Comparison of ENCODE assay signal across 9 cellular contexts in genomic region chr22:43007519-43008102, GRCh38. TPM values are rescaled to one million over a fixed set of nuclear protein-coding genes. Genes with fewer than 3 reads are reported as not detected.
DNase-seq lines count a peak whose midpoint lies in the region; ATAC-seq and TF ChIP-seq lines count a peak whose summit lies in the region.
"Had no signal": no experiment of that assay in that cellular context is flagged by ENCODE, and none has a peak within 500 bp of the region (broad histone marks: within the 10 kb centered on the region; RNA-seq: fewer than 3 reads in every experiment).

No MANE protein-coding gene starts in this region.

- no peak overlapping the region for H3T11ph ChIP-seq in H9 (ENCODE audit: low read length)

- H4K8ac ChIP-seq in H9 (replicated peaks; ENCODE audit: insufficient read length, low read depth, low read length), result no peak overlapping the region

- H3K27me3 Mint-ChIP-seq in H9 (ENCODE audit: low read depth), result no peaks in the 10 kb centered on the region

- no peak overlapping the region for H3K18ac ChIP-seq in H9 (ENCODE audit: insufficient read length, low read depth, low read length)

- H3K4ac ChIP-seq in H9 (ENCODE audit: low read depth, low read length), result no peak overlapping the region

- H3K9me2 ChIP-seq in SK-N-SH, result no peaks in the 10 kb centered on the region

- H3K9me3 Mint-ChIP-seq in H9, result no peaks in the 10 kb centered on the region

- no peak overlapping the region for H3K56ac ChIP-seq in H9 (ENCODE audit: insufficient read length, low read depth, low read length)

- peaks cover 3 to 9% (median 4%) of the 10 kb centered on the region in 3 experiments; a peak in 6 of 7 replicates for H3K36me3 Mint-ChIP-seq in H9 (ENCODE audit: insufficient read depth in 1 of 3, low read depth in 3 of 3)

- H2AFZ ChIP-seq in H9 (ENCODE audit: low read length) (no peak overlapping the region), SK-N-SH (ENCODE audit: low read depth) (no peak overlapping the region)

- TF ChIP-seq CTCF in H9 (conservative IDR thresholded peaks at IDR 0.05) (no peak), SK-N-SH (IDR thresholded peaks at IDR 0.05) (no peak)

- no peak overlapping the region for H2BK20ac ChIP-seq in H9 (ENCODE audit: low read depth, low read length, poor library complexity, severe bottlenecking)

- no peak for DNase-seq in H9
- no peak for DNase-seq in SK-N-SH
- DNase-seq in Right ventricle myocardium superior, result no peak
- DNase-seq in skeletal muscle cell (ENCODE audit: low read depth), result peak; percentile 37
- DNase-seq in hypothalamus (lab: John Stamatoyannopoulos, UW), result no peak
- DNase-seq in activated CD8-positive, alpha-beta memory T cell treated with anti-CD3 and anti-CD28 coated beads, Interleukin-2, amount 50 U/mL, for 4 hours, result no peak
- DNase-seq: head of caudate nucleus had no signal

- WGBS in H9 (ENCODE audit: extremely low coverage, insufficient read length, low lambda C conversion rate), result no CpG with 5 or more reads among the region's 5 CpGs
- 67% methylated on average over 4 of the region's 5 CpGs for WGBS in SK-N-SH (ENCODE audit: low lambda C conversion rate)

- H3K4me3 ChIP-seq in SK-N-SH (ENCODE audit: low read depth in 2 of 2, low read length in 1 of 2) (no peak overlapping the region), skeletal muscle cell (ENCODE audit: low read depth, low read length) (no peak overlapping the region)

- peak; percentile 53 for ATAC-seq in Right ventricle myocardium superior (ENCODE audit: poor library complexity)
- ATAC-seq in GM21528 (IDR thresholded peaks at IDR 0.05; ENCODE audit: low FRiP score, unreplicated experiment), result no peak

- POLR2A ChIA-PET in SK-N-SH (lab: Yijun Ruan, JAX), result no interaction called here

- H2BK15ac ChIP-seq in H9 (ENCODE audit: low read depth, low read length), result no peak overlapping the region

- H3K27me3 ChIP-seq in H9 (ENCODE audit: insufficient read depth, low read length) (no peaks in the 10 kb centered on the region), SK-N-SH (ENCODE audit: insufficient read depth) (no peaks in the 10 kb centered on the region)

- H4K91ac ChIP-seq in H9 (ENCODE audit: insufficient read length, low read depth, low read length), result no peak overlapping the region

- H3K4me1 ChIP-seq in H9 (ENCODE audit: insufficient read depth, low read length), result peaks cover 5% of the 10 kb centered on the region; the same call in 1 of the 2 replicates
- H3K4me1 ChIP-seq in SK-N-SH (ENCODE audit: control insufficient read depth in 1 of 2, insufficient read depth in 2 of 2, low read depth in 1 of 2, low read length in 1 of 2), result peaks cover 20 to 22% of the 10 kb centered on the region in 2 experiments; a peak in 3 of 4 replicates

- no peak for TF ChIP-seq RAD21 in SK-N-SH (IDR thresholded peaks at IDR 0.05; ENCODE audit: low read length)

- H3K79me2 ChIP-seq in H9 (ENCODE audit: insufficient read depth, low read length), result peaks cover 48% of the 10 kb centered on the region; the same call in 1 of the 2 replicates
- H3K79me2 ChIP-seq in SK-N-SH (ENCODE audit: insufficient read depth), result peaks cover 95% of the 10 kb centered on the region

- H3K23me2 ChIP-seq in H9 (ENCODE audit: insufficient read length, low read depth, low read length, poor library complexity, severe bottlenecking), result no peaks in the 10 kb centered on the region

- no peaks in the 10 kb centered on the region for H4K20me1 ChIP-seq in H9 (ENCODE audit: control insufficient read depth, insufficient read depth, insufficient read length)
- H4K20me1 ChIP-seq in SK-N-SH (ENCODE audit: insufficient read depth), result peaks cover 10% of the 10 kb centered on the region; the same call in 1 of the 2 replicates

- H3K14ac ChIP-seq in H9 (ENCODE audit: insufficient read depth, low read length), result no peak overlapping the region; the same call in 1 of the 2 replicates

- peaks cover 3% of the 10 kb centered on the region for H3K79me1 ChIP-seq in H9 (ENCODE audit: insufficient read depth, low read depth, low read length, poor library complexity, severe bottlenecking)

- H2BK120ac ChIP-seq in H9 (ENCODE audit: low read depth, low read length, poor library complexity, severe bottlenecking), result no peak overlapping the region

- H3K4me3 Mint-ChIP-seq in H9, result no peak overlapping the region; a peak in 2 of 5 replicates

- H3K4me1 Mint-ChIP-seq in H9, result peaks cover 58 to 59% of the 10 kb centered on the region in 2 experiments

- H3K36me3 ChIP-seq in SK-N-SH (replicated peaks in 1 of 2; ENCODE audit: control insufficient read depth in 1 of 2, insufficient read depth in 2 of 2, low read length in 1 of 2), result no peaks in the 10 kb centered on the region

- intact Hi-C loops in Right ventricle myocardium superior (cut with DNase I), result no loop called here

- CTCF ChIA-PET in SK-N-SH (lab: Yijun Ruan, JAX), result no interaction called here

- no peak overlapping the region for H3K4me2 ChIP-seq in H9 (ENCODE audit: insufficient read depth, insufficient read length, low read length)
- H3K4me2 ChIP-seq in SK-N-SH, result no peak overlapping the region
- H3K4me2 ChIP-seq: KMS-11 had no signal

- H3K27ac ChIP-seq in H9 (ENCODE audit: insufficient read length, low read depth, low read length) (no peak overlapping the region), SK-N-SH (ENCODE audit: low read depth in 2 of 2, low read length in 1 of 2) (peak overlapping the region in 1 of 2 experiments; percentile 23; a peak in 2 of 4 replicates)
- H3K27ac ChIP-seq: KMS-11 had no signal

- H2AK5ac ChIP-seq in H9 (ENCODE audit: insufficient read length, low read length), result no peak overlapping the region

- no peaks in the 10 kb centered on the region for H3K9me3 ChIP-seq in H9 (ENCODE audit: control insufficient read depth, low read depth, low read length)
- H3K9me3 ChIP-seq in SK-N-SH, result no peaks in the 10 kb centered on the region

- H3K23ac ChIP-seq in H9 (ENCODE audit: insufficient read length, low read depth, low read length), result no peak overlapping the region

- no peak for TF ChIP-seq EP300 in SK-N-SH (IDR thresholded peaks at IDR 0.05; ENCODE audit: borderline replicate concordance in 1 of 2, low read depth in 1 of 2, low read length in 1 of 2)

- no peak overlapping the region for H2BK5ac ChIP-seq in H9 (ENCODE audit: insufficient read length, low read length)

- H4K5ac ChIP-seq in H9 (ENCODE audit: insufficient read length, low read depth, low read length), result no peak overlapping the region

- peak overlapping the region in 2 of 3 experiments; percentile 72 to 76; a peak in 1 of 7 replicates for H3K27ac Mint-ChIP-seq in H9

- H3K9ac ChIP-seq in H9 (ENCODE audit: extremely low read depth, insufficient read length, low read length) (no peak overlapping the region), SK-N-SH (no peak overlapping the region)
- H3K9ac ChIP-seq: KMS-11 had no signal

- H3F3A ChIP-seq in SK-N-SH (replicated peaks; ENCODE audit: insufficient read depth), result peaks cover 5% of the 10 kb centered on the region

- no peak overlapping the region for H2BK12ac ChIP-seq in H9 (ENCODE audit: insufficient read length, low read depth, low read length)

TF ChIP-seq in SK-N-SH, 30 proteins besides CTCF, POLR2A, EP300 and RAD21:
- TF ChIP-seq FOXJ3 (CRISPR knock-in tag; IDR thresholded peaks at IDR 0.05) (no peak), FOSL2 (IDR thresholded peaks at IDR 0.05; ENCODE audit: borderline replicate concordance, low read depth) (peak; percentile 26; the same call in 1 of the 2 replicates), TEAD4 (IDR thresholded peaks at IDR 0.05; ENCODE audit: borderline replicate concordance, insufficient read depth) (no peak), RCOR1 (IDR thresholded peaks at IDR 0.05; ENCODE audit: low read length) (0 out of 2 replicates have a peak, but pooled peaks have one; percentile 10)

RNA-seq across cellular contexts. Expression of gene PACSIN2, which starts 7.3 kb away (rescaled TPM):
- total RNA-seq in H9 (2021), result 62.3 and 63.9 TPM in 2 replicates
- 60.5 and 63.1 TPM in 2 replicates for polyA plus RNA-seq in SK-N-SH (2012; rRNA removed)
- polyA plus RNA-seq in SK-N-SH (2012; cell fraction: cytosol; rRNA removed), result 42.5 and 51.5 TPM in 2 replicates
- 53.0 and 54.4 TPM in 2 replicates for polyA plus RNA-seq in SK-N-SH (2012; cell fraction: nucleus; rRNA removed)
- total RNA-seq in Right ventricle myocardium superior, result 60.2 TPM
